ENCODE assay signal across 14 cellular contexts in the genomic region with DNA sequence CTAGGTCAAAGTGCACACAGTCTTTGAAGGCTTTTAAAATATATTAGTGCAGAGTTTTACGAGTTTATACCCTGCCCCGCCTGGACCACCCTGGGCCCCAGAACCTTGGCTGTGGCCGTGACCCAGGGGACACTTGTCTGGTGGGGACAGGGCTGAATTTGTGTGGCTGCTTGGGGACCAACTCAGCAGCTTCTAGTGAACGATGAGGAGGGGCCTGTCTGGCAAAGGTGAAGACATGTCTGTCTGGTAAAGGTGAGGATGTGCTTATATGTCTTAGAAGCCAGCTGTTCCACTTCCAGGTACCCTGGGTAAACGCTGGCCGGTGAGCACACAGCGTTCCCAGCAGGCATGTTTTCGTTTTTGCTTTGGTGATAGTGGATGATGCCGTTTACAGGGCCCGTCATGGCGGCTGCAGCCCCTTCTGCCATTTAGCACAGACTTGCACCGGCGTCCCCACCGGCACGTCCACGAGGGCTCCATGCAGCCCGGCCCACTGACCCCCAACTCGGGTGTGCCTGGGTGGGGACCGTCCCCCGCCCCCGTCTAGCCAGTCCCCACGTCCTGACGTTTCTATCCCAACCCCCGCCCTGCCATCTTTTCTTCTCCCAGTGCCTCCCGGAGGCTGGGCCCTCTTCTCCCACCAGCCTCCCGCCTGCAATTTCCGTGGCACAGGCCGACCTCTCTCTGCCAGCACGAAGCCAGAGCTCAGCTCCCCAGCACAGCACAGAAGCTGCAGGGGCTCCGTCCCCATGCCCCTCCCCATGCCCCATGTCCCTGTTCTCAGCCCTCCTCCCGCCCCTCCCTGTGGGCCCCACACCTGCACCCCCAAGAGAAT.
"Had no signal": no experiment of that assay in that cellular context is flagged by ENCODE, and none has a peak within 500 bp of the region (broad histone marks: within the 10 kb centered on the region; RNA-seq: fewer than 3 reads in every experiment).

No MANE protein-coding gene starts in this region.

- H3K27ac Mint-ChIP-seq: activated naive CD4-positive, alpha-beta T cell treated with anti-CD3 and anti-CD28 coated beads, Interleukin-2, amount 50 U/mL, for 24 hours; activated T-helper 17 cell treated with anti-CD3 and anti-CD28 coated beads, Interleukin-2, amount 50 U/mL, for 72 hours; brain; naive thymus-derived CD8-positive, alpha-beta T cell; type B pancreatic cell had no signal

- H3K36me3 Mint-ChIP-seq: activated naive CD4-positive, alpha-beta T cell treated with anti-CD3 and anti-CD28 coated beads, Interleukin-2, amount 50 U/mL, for 24 hours; brain; naive thymus-derived CD8-positive, alpha-beta T cell; type B pancreatic cell had no signal

- DNase-seq: activated CD4-positive, alpha-beta T cell treated with anti-CD3 and anti-CD28 coated beads, Interleukin-2, amount 50 U/mL, for 4 hours; amygdala; hippocampal formation; kidney glomerular epithelial cell; mucosa of descending colon; naive thymus-derived CD8-positive, alpha-beta T cell; stimulated activated CD4-positive, alpha-beta T cell treated with anti-CD3 and anti-CD28 coated beads, Interleukin-15, amount 100 ng/mL, for 24 hours; stimulated activated CD4-positive, alpha-beta T cell treated with anti-CD3 and anti-CD28 coated beads, Interleukin-4, amount 100 ng/mL, for 24 hours; T-helper 2 cell had no signal

- H3K9me3 Mint-ChIP-seq: activated naive CD4-positive, alpha-beta T cell treated with anti-CD3 and anti-CD28 coated beads, Interleukin-2, amount 50 U/mL, for 24 hours; activated T-helper 17 cell treated with anti-CD3 and anti-CD28 coated beads, Interleukin-2, amount 50 U/mL, for 72 hours; type B pancreatic cell had no signal

- H3K4me1 Mint-ChIP-seq: activated naive CD4-positive, alpha-beta T cell treated with anti-CD3 and anti-CD28 coated beads, Interleukin-2, amount 50 U/mL, for 24 hours; activated T-helper 17 cell treated with anti-CD3 and anti-CD28 coated beads, Interleukin-2, amount 50 U/mL, for 72 hours; brain had no signal

- ATAC-seq: activated T-helper 17 cell treated with anti-CD3 and anti-CD28 coated beads, Interleukin-2, amount 50 U/mL, for 72 hours; mucosa of descending colon; naive thymus-derived CD8-positive, alpha-beta T cell had no signal

- H3K4me3 ChIP-seq: lung, mucosa of descending colon had no signal

- H3K4me3 Mint-ChIP-seq: activated naive CD4-positive, alpha-beta T cell treated with anti-CD3 and anti-CD28 coated beads, Interleukin-2, amount 50 U/mL, for 24 hours; activated T-helper 17 cell treated with anti-CD3 and anti-CD28 coated beads, Interleukin-2, amount 50 U/mL, for 72 hours; brain; naive thymus-derived CD8-positive, alpha-beta T cell; type B pancreatic cell had no signal

- H3K27me3 Mint-ChIP-seq: activated naive CD4-positive, alpha-beta T cell treated with anti-CD3 and anti-CD28 coated beads, Interleukin-2, amount 50 U/mL, for 24 hours; activated T-helper 17 cell treated with anti-CD3 and anti-CD28 coated beads, Interleukin-2, amount 50 U/mL, for 72 hours; brain; naive thymus-derived CD8-positive, alpha-beta T cell; type B pancreatic cell had no signal
